In the genomic region with DNA sequence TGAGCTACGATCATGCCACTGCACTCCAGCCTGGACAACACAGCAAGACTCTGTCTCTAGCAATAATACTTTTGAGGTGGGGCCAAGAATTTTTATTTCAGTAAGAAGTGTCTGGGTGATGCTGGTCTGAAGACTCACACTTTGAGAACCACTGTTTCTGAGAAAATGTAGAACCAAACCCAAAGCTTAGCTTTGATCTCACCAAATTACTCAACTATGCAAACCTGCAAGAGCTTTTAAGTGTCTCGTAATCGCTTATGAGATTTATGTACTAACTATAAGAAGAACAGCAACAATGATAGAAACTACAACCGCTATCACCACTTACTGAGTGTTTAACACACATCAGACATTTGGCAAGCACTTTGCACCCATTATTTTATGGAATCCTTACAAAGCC, we compare ENCODE assay signal across 1 cellular context.
TF ChIP-seq lines count a peak whose summit lies in the region.

No MANE protein-coding gene starts in this region.

TF ChIP-seq in WTC11, 78 proteins besides CTCF, POLR2A, EP300 and RAD21:
- TF ChIP-seq, protein P1, sequence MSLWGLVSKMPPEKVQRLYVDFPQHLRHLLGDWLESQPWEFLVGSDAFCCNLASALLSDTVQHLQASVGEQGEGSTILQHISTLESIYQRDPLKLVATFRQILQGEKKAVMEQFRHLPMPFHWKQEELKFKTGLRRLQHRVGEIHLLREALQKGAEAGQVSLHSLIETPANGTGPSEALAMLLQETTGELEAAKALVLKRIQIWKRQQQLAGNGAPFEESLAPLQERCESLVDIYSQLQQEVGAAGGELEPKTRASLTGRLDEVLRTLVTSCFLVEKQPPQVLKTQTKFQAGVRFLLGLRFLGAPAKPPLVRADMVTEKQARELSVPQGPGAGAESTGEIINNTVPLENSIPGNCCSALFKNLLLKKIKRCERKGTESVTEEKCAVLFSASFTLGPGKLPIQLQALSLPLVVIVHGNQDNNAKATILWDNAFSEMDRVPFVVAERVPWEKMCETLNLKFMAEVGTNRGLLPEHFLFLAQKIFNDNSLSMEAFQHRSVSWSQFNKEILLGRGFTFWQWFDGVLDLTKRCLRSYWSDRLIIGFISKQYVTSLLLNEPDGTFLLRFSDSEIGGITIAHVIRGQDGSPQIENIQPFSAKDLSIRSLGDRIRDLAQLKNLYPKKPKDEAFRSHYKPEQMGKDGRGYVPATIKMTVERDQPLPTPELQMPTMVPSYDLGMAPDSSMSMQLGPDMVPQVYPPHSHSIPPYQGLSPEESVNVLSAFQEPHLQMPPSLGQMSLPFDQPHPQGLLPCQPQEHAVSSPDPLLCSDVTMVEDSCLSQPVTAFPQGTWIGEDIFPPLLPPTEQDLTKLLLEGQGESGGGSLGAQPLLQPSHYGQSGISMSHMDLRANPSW (CRISPR knock-in tag; conservative IDR thresholded peaks at IDR 0.05; ENCODE audit: low read depth), result no peak
- TF ChIP-seq ZNF532 (CRISPR knock-in tag; IDR thresholded peaks at IDR 0.05; ENCODE audit: borderline replicate concordance) (no peak), ETV6 (CRISPR knock-in tag; IDR thresholded peaks at IDR 0.05) (no peak), ZNF423 (CRISPR knock-in tag; IDR thresholded peaks at IDR 0.05) (no peak), ZNF671 (CRISPR knock-in tag; IDR thresholded peaks at IDR 0.05) (no peak), JUN (CRISPR knock-in tag; IDR thresholded peaks at IDR 0.05) (no peak), CBFB (CRISPR knock-in tag; IDR thresholded peaks at IDR 0.05; ENCODE audit: low read depth) (no peak), SMAD3 (CRISPR knock-in tag; IDR thresholded peaks at IDR 0.05; ENCODE audit: borderline replicate concordance) (no peak), SOX15 (CRISPR knock-in tag; IDR thresholded peaks at IDR 0.05) (no peak), NR1H2 (CRISPR knock-in tag; IDR thresholded peaks at IDR 0.05) (no peak), TCF7 (CRISPR knock-in tag; IDR thresholded peaks at IDR 0.05; ENCODE audit: low read depth) (no peak), MYBL2 (CRISPR knock-in tag; IDR thresholded peaks at IDR 0.05) (no peak), ZBTB21 (CRISPR knock-in tag; IDR thresholded peaks at IDR 0.05; ENCODE audit: borderline replicate concordance) (no peak), PRRX2 (CRISPR knock-in tag; IDR thresholded peaks at IDR 0.05) (no peak), ZNF416 (CRISPR knock-in tag; IDR thresholded peaks at IDR 0.05) (no peak), MXD4 (CRISPR knock-in tag; IDR thresholded peaks at IDR 0.05; ENCODE audit: borderline replicate concordance) (no peak)
- TF ChIP-seq, protein P2, sequence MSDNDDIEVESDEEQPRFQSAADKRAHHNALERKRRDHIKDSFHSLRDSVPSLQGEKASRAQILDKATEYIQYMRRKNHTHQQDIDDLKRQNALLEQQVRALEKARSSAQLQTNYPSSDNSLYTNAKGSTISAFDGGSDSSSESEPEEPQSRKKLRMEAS (CRISPR knock-in tag; IDR thresholded peaks at IDR 0.05), result no peak
TF ChIP-seq in WTC11: peak in this region for 0.
